Comparison of ENCODE assay signal across 12 cellular contexts in genomic region chr7:33722383-33723096, GRCh38.
DNase-seq lines count a peak whose midpoint lies in the region; ATAC-seq and TF ChIP-seq lines count a peak whose summit lies in the region.
"Had no signal": no experiment of that assay in that cellular context is flagged by ENCODE, and none has a peak within 500 bp of the region (broad histone marks: within the 10 kb centered on the region; RNA-seq: fewer than 3 reads in every experiment).

No MANE protein-coding gene starts in this region.

- no TSS peak for BruUV-seq in Calu3 (replicated peaks; lab: Mats Ljungman, UMichigan)

- H3K4me3 Mint-ChIP-seq in Calu3 (ENCODE audit: low read depth, unreplicated experiment) = peak overlapping the region; percentile 55
- H3K4me3 Mint-ChIP-seq in nephron = peak overlapping the region in 2 of 3 experiments; percentile 32 to 34
- H3K4me3 Mint-ChIP-seq: activated CD4-positive, alpha-beta memory T cell treated with anti-CD3 and anti-CD28 coated beads for 36 hours; CD8-positive, alpha-beta T cell had no signal

- peaks cover 46% of the 10 kb centered on the region for H3K27me3 Mint-ChIP-seq in Calu3 (ENCODE audit: unreplicated experiment)
- peaks cover 11% of the 10 kb centered on the region for H3K27me3 Mint-ChIP-seq in nephron (ENCODE audit: low read depth)
- H3K27me3 Mint-ChIP-seq: activated CD4-positive, alpha-beta memory T cell treated with anti-CD3 and anti-CD28 coated beads for 36 hours had no signal

- peaks cover 14% of the 10 kb centered on the region for H3K4me1 Mint-ChIP-seq in Calu3 (ENCODE audit: low read depth, unreplicated experiment)
- peaks cover 58% of the 10 kb centered on the region for H3K4me1 Mint-ChIP-seq in nephron

- intact Hi-C loops in Calu3 (cut with micrococcal nuclease; ENCODE audit: unreplicated experiment) = no loop called here

- ATAC-seq in HG02938 (IDR thresholded peaks at IDR 0.05; ENCODE audit: unreplicated experiment) (no peak), HG03457 (IDR thresholded peaks at IDR 0.05; ENCODE audit: unreplicated experiment) (no peak), GM18498 (IDR thresholded peaks at IDR 0.05; ENCODE audit: unreplicated experiment) (no peak), GM18520 (IDR thresholded peaks at IDR 0.05; ENCODE audit: unreplicated experiment) (no peak)
- ATAC-seq: CD8-positive, alpha-beta T cell had no signal

- DNase-seq in Calu3 (peak; percentile 75), NCI-H82 treated with DMSO at 0.1 percent for 48 hours (lab: John Stamatoyannopoulos, UW; ENCODE audit: unreplicated experiment) (peak; percentile 19), dermis microvascular lymphatic vessel endothelial cell (ENCODE audit: low read depth in 2 of 2) (peak; percentile 35 to 90)
- DNase-seq: activated CD4-positive, alpha-beta memory T cell treated with anti-CD3 and anti-CD28 coated beads for 36 hours; CD8-positive, alpha-beta T cell; cortex of kidney; NCI-H526 had no signal

- no peak for TF ChIP-seq CTCF in Calu3 (IDR thresholded peaks at IDR 0.05; ENCODE audit: unreplicated experiment)
- no peak for TF ChIP-seq CTCF in nephron (IDR thresholded peaks at IDR 0.05; ENCODE audit: unreplicated experiment in 3 of 3)

- H3K9me3 Mint-ChIP-seq in Calu3 (ENCODE audit: low read depth, unreplicated experiment) (no peaks in the 10 kb centered on the region), nephron (no peaks in the 10 kb centered on the region)
- H3K9me3 Mint-ChIP-seq: activated CD4-positive, alpha-beta memory T cell treated with anti-CD3 and anti-CD28 coated beads for 36 hours; CD8-positive, alpha-beta T cell had no signal

- H3K36me3 Mint-ChIP-seq in Calu3 (ENCODE audit: insufficient read depth, unreplicated experiment) (no peaks in the 10 kb centered on the region), nephron (ENCODE audit: low read depth) (no peaks in the 10 kb centered on the region)

- CTCF ChIA-PET in Calu3 (lab: Charles Lee) = no interaction called here

- peak overlapping the region; percentile 40 for H3K27ac Mint-ChIP-seq in Calu3 (ENCODE audit: unreplicated experiment)
- peak overlapping the region; percentile 34 to 89 (median 80) for H3K27ac Mint-ChIP-seq in nephron
- H3K27ac Mint-ChIP-seq: activated CD4-positive, alpha-beta memory T cell treated with anti-CD3 and anti-CD28 coated beads for 36 hours; CD8-positive, alpha-beta T cell had no signal

Comparison
In these comparisons a context has a peak if more than half of its experiments do, and no peak if none do; other contexts are left out.
1. DNase-seq: peak in every context shown above with its lines; median percentile 75 in Calu3; 62 in dermis microvascular lymphatic vessel endothelial cell; 19 in NCI-H82 treated with DMSO at 0.1 percent for 48 hours.